In genomic region chr4:74005528-74005927, GRCh38 we compare ENCODE assay signal across 1 cellular context.
TF ChIP-seq lines count a peak whose summit lies in the region.

No MANE protein-coding gene starts in this region.

TF ChIP-seq in HepG2, 621 proteins besides CTCF, POLR2A, EP300 and RAD21 (continued from another document and continues in another):
- TF ChIP-seq HMGXB4 (CRISPR knock-in tag; IDR thresholded peaks at IDR 0.05; ENCODE audit: borderline replicate concordance in 1 of 2, low read depth in 1 of 2) (no peak), JUND (CRISPR knock-in tag; IDR thresholded peaks at IDR 0.05) (no peak), WIZ (CRISPR knock-in tag; IDR thresholded peaks at IDR 0.05) (no peak), REXO4 (CRISPR knock-in tag; IDR thresholded peaks at IDR 0.05; ENCODE audit: borderline replicate concordance) (no peak), U2AF2 (IDR thresholded peaks at IDR 0.05; ENCODE audit: low read depth, low read length) (no peak), ZNF724P (CRISPR knock-in tag; IDR thresholded peaks at IDR 0.05; ENCODE audit: borderline replicate concordance) (no peak), ZNF615 (CRISPR knock-in tag; IDR thresholded peaks at IDR 0.05; ENCODE audit: borderline replicate concordance) (no peak), RFX5 (IDR thresholded peaks at IDR 0.05; ENCODE audit: low read depth, low read length) (no peak), NR2F1 (CRISPR knock-in tag; IDR thresholded peaks at IDR 0.05) (no peak), NRL (CRISPR knock-in tag; IDR thresholded peaks at IDR 0.05; ENCODE audit: borderline replicate concordance) (no peak), BHLHE40 (IDR thresholded peaks at IDR 0.05; ENCODE audit: low read length) (no peak), ZNF879 (CRISPR knock-in tag; IDR thresholded peaks at IDR 0.05) (no peak), CERS6 (CRISPR knock-in tag; IDR thresholded peaks at IDR 0.05) (no peak), RARG (CRISPR knock-in tag; IDR thresholded peaks at IDR 0.05; ENCODE audit: low read depth) (no peak), ZNF17 (CRISPR knock-in tag; IDR thresholded peaks at IDR 0.05) (no peak), ZNF160 (CRISPR knock-in tag; IDR thresholded peaks at IDR 0.05) (no peak), TMF1 (CRISPR knock-in tag; IDR thresholded peaks at IDR 0.05; ENCODE audit: low read depth) (no peak), NFKBIZ (CRISPR knock-in tag; IDR thresholded peaks at IDR 0.05) (peak; percentile 94; the same call in 1 of the 2 replicates), POGZ (CRISPR knock-in tag; IDR thresholded peaks at IDR 0.05) (no peak), HNRNPLL (IDR thresholded peaks at IDR 0.05; ENCODE audit: low read depth, low read length, poor library complexity, severe bottlenecking) (no peak), NFRKB (IDR thresholded peaks at IDR 0.05) (no peak), NR1H2 (CRISPR knock-in tag; IDR thresholded peaks at IDR 0.05; ENCODE audit: borderline replicate concordance, low read depth) (no peak), RBFOX2 (IDR thresholded peaks at IDR 0.05; ENCODE audit: low read depth, low read length) (no peak), AGO1 (IDR thresholded peaks at IDR 0.05; ENCODE audit: low read depth, low read length, poor library complexity, severe bottlenecking) (no peak), ZNF614 (CRISPR knock-in tag; IDR thresholded peaks at IDR 0.05; ENCODE audit: borderline replicate concordance) (no peak), NAIF1 (CRISPR knock-in tag; IDR thresholded peaks at IDR 0.05; ENCODE audit: borderline replicate concordance) (no peak), ZMAT5 (CRISPR knock-in tag; IDR thresholded peaks at IDR 0.05; ENCODE audit: borderline replicate concordance, low read depth) (no peak), KDM3A (CRISPR knock-in tag; IDR thresholded peaks at IDR 0.05; ENCODE audit: low read depth) (no peak), ZNF770 (CRISPR knock-in tag; IDR thresholded peaks at IDR 0.05) (no peak), SKI (IDR thresholded peaks at IDR 0.05; ENCODE audit: partially characterized antibody) (no peak), ZNF530 (CRISPR knock-in tag; IDR thresholded peaks at IDR 0.05; ENCODE audit: low read depth) (no peak), ZBTB39 (CRISPR knock-in tag; IDR thresholded peaks at IDR 0.05) (no peak), ZNF354B (CRISPR knock-in tag; IDR thresholded peaks at IDR 0.05) (no peak), MEF2D (CRISPR knock-in tag; IDR thresholded peaks at IDR 0.05) (no peak), MTERF4 (CRISPR knock-in tag; IDR thresholded peaks at IDR 0.05) (no peak), CREBL2 (CRISPR knock-in tag; IDR thresholded peaks at IDR 0.05; ENCODE audit: borderline replicate concordance) (no peak), IKZF1 (IDR thresholded peaks at IDR 0.05) (no peak), ARID4A (CRISPR knock-in tag; IDR thresholded peaks at IDR 0.05; ENCODE audit: borderline replicate concordance) (no peak), ATRX (CRISPR knock-in tag; IDR thresholded peaks at IDR 0.05; ENCODE audit: borderline replicate concordance) (no peak), CEBPB (IDR thresholded peaks at IDR 0.05; ENCODE audit: borderline replicate concordance, low read depth, low read length) (peak; percentile 78; the same call in 1 of the 2 replicates), SPEN (CRISPR knock-in tag; IDR thresholded peaks at IDR 0.05; ENCODE audit: low read depth) (no peak), NFIC (IDR thresholded peaks at IDR 0.05; ENCODE audit: low read length) (peak; percentile 60; the same call in 1 of the 2 replicates), THYN1 (CRISPR knock-in tag; IDR thresholded peaks at IDR 0.05; ENCODE audit: borderline replicate concordance, low read depth) (no peak), ZFP36 (IDR thresholded peaks at IDR 0.05; ENCODE audit: borderline replicate concordance, low read depth, low read length, partially characterized antibody) (no peak), RCOR2 (CRISPR knock-in tag; IDR thresholded peaks at IDR 0.05) (peak; percentile 62; the same call in 1 of the 2 replicates), ZSCAN9 (CRISPR knock-in tag; IDR thresholded peaks at IDR 0.05; ENCODE audit: borderline replicate concordance) (no peak), ZBTB7B (CRISPR knock-in tag; IDR thresholded peaks at IDR 0.05) (no peak), KLF9 (CRISPR knock-in tag; IDR thresholded peaks at IDR 0.05; ENCODE audit: low read depth) (no peak), FOXC1 (CRISPR knock-in tag; IDR thresholded peaks at IDR 0.05; ENCODE audit: borderline replicate concordance) (no peak), ETV6 (CRISPR knock-in tag; conservative IDR thresholded peaks at IDR 0.05) (no peak), NFATC3 (CRISPR knock-in tag; IDR thresholded peaks at IDR 0.05) (no peak), IRF2 (CRISPR knock-in tag; IDR thresholded peaks at IDR 0.05) (no peak), ZNF678 (CRISPR knock-in tag; IDR thresholded peaks at IDR 0.05) (no peak), TEAD3 (CRISPR knock-in tag; optimal IDR thresholded peaks at IDR 0.05; ENCODE audit: borderline replicate concordance) (peak; percentile 72), MAFG (CRISPR knock-in tag; IDR thresholded peaks at IDR 0.05) (no peak), THAP11 (CRISPR knock-in tag; IDR thresholded peaks at IDR 0.05) (0 out of 2 replicates have a peak, but pooled peaks have one; percentile 21), ZNF503 (CRISPR knock-in tag; IDR thresholded peaks at IDR 0.05) (no peak; the same call in 1 of the 2 replicates), CC2D1A (CRISPR knock-in tag; IDR thresholded peaks at IDR 0.05) (no peak), ZSCAN12 (CRISPR knock-in tag; IDR thresholded peaks at IDR 0.05) (no peak), FOXO1 (CRISPR knock-in tag; IDR thresholded peaks at IDR 0.05) (no peak), ZNF562 (CRISPR knock-in tag; IDR thresholded peaks at IDR 0.05; ENCODE audit: borderline replicate concordance) (no peak), CBX1 (IDR thresholded peaks at IDR 0.05; ENCODE audit: low read depth) (no peak), TBX2 (CRISPR knock-in tag; IDR thresholded peaks at IDR 0.05; ENCODE audit: borderline replicate concordance) (peak; percentile 55; the same call in 1 of the 2 replicates), TCF7L2 (IDR thresholded peaks at IDR 0.05; ENCODE audit: low read depth, low read length) (peak; percentile 70), ZNF564 (CRISPR knock-in tag; IDR thresholded peaks at IDR 0.05) (no peak)
